In genomic region chr14:33894339-33894738, GRCh38 we compare ENCODE assay signal across 11 cellular contexts.
"Had no signal": no experiment of that assay in that cellular context is flagged by ENCODE, and none has a peak within 500 bp of the region (broad histone marks: within the 10 kb centered on the region; RNA-seq: fewer than 3 reads in every experiment).

No MANE protein-coding gene starts in this region.

- H3K4me1 ChIP-seq: HAP-1 had no signal

- H3K4me3 ChIP-seq: GM23248, GM23338, HAP-1 had no signal

- FAIRE-seq: H1, H54 had no signal

- H3K27ac ChIP-seq: GM23248 had no signal

- H3K4me3 Mint-ChIP-seq: GM23338, H9, HFFc6 had no signal

- H3K36me3 ChIP-seq: HAP-1 had no signal

- ATAC-seq: GM23338, HCT116 had no signal

- H2AFZ ChIP-seq: GM23248, GM23338 had no signal

- H3K27ac Mint-ChIP-seq: GM23338, H9, HFFc6 had no signal

- DNase-seq: GM23248, GOT3, H7, H9, HCEC 1CT, HFFc6 had no signal

- H3K4me2 ChIP-seq: GM23338 had no signal

- H3K4me1 Mint-ChIP-seq: GM23338, H9 had no signal

- H3K9ac ChIP-seq: GM23248 had no signal
